ENCODE assay signal across 1 cellular context in genomic region chr3:49170744-49171118, GRCh38.
TF ChIP-seq lines count a peak whose summit lies in the region.

No MANE protein-coding gene starts in this region.

TF ChIP-seq in IMR-90, 13 proteins besides CTCF, POLR2A, EP300 and RAD21:
- no peak for TF ChIP-seq NFE2L2 (IDR thresholded peaks at IDR 0.05; ENCODE audit: low read depth, low read length)
- TF ChIP-seq MAZ (IDR thresholded peaks at IDR 0.05; ENCODE audit: borderline replicate concordance, low read depth, low read length) = no peak
- TF ChIP-seq USF2 (IDR thresholded peaks at IDR 0.05; ENCODE audit: low read depth, low read length) = no peak
- no peak for TF ChIP-seq CEBPB (IDR thresholded peaks at IDR 0.05; ENCODE audit: low read depth, low read length)
- TF ChIP-seq ELK1 (IDR thresholded peaks at IDR 0.05; ENCODE audit: borderline replicate concordance, low read depth, low read length) = no peak
- TF ChIP-seq RFX5 (IDR thresholded peaks at IDR 0.05; ENCODE audit: low read depth, low read length) = no peak
- TF ChIP-seq SMC3 (IDR thresholded peaks at IDR 0.05; ENCODE audit: low read depth, low read length) = no peak
- no peak for TF ChIP-seq FOS (IDR thresholded peaks at IDR 0.05; ENCODE audit: low read depth, low read length)
- no peak for TF ChIP-seq CHD1 (IDR thresholded peaks at IDR 0.05; ENCODE audit: low read depth, low read length)
TF ChIP-seq in IMR-90: peak in this region for 0.
